In genomic region chr17:48954300-48954755, GRCh38 we compare ENCODE assay signal across 8 cellular contexts. TPM values are rescaled to one million over a fixed set of nuclear protein-coding genes. Genes with fewer than 3 reads are reported as not detected.
DNase-seq lines count a peak whose midpoint lies in the region; ATAC-seq and TF ChIP-seq lines count a peak whose summit lies in the region.

No MANE protein-coding gene starts in this region.

- H3K9ac ChIP-seq in OCI-LY3 (ENCODE audit: low read length): no peak overlapping the region

- H3K36me3 ChIP-seq in A673 (ENCODE audit: insufficient read depth, low read length, poor library complexity, severe bottlenecking): no peaks in the 10 kb centered on the region
- H3K36me3 ChIP-seq in OCI-LY3 (replicated peaks; ENCODE audit: low read depth, low read length): no peaks in the 10 kb centered on the region

- ATAC-seq in GM21825 (IDR thresholded peaks at IDR 0.05; ENCODE audit: unreplicated experiment): no peak

- intact Hi-C loops in A673 (cut with micrococcal nuclease; ENCODE audit: unreplicated experiment): no loop called here

- peak; percentile 77 for TF ChIP-seq CTCF in A673 (conservative IDR thresholded peaks at IDR 0.05; ENCODE audit: low read depth, low read length)
- peak; percentile 28 for TF ChIP-seq CTCF in GM12864 (IDR thresholded peaks at IDR 0.05; ENCODE audit: low read depth, low read length, missing control alignments)
- TF ChIP-seq CTCF in OCI-LY3 (IDR thresholded peaks at IDR 0.05; ENCODE audit: low read depth, low read length): peak; percentile 81

- POLR2A ChIA-PET in A673 (lab: Charles Lee; ENCODE audit: low non-redundant PET): interaction anchor here (0.6 kb wide), 1 partner anchor 15 kb away, joined by 7 read pairs; no protein-coding TSS in a partner anchor

- H3K4me3 ChIP-seq in A673 (ENCODE audit: low read depth, low read length, poor library complexity, severe bottlenecking) (no peak overlapping the region), GM12864 (ENCODE audit: low read depth, low read length) (no peak overlapping the region), OCI-LY3 (ENCODE audit: low read length) (no peak overlapping the region)

- BruUV-seq in A673 (replicated peaks; lab: Mats Ljungman, UMichigan): no TSS peak

- H3K4me1 ChIP-seq in A673 (ENCODE audit: insufficient read depth, low read length, poor library complexity, severe bottlenecking) (no peaks in the 10 kb centered on the region), OCI-LY3 (ENCODE audit: low read length) (peaks cover 14% of the 10 kb centered on the region)

- CTCF ChIA-PET in A673 (lab: Charles Lee): interaction anchor here (0.5 to 0.6 kb wide), 2 partner anchors 44 to 1198 kb away, joined by 3 read pairs; no protein-coding TSS in a partner anchor

- DNase-seq in A673 (ENCODE audit: low spot score): peak; percentile 66
- no peak for DNase-seq in GM12864 (ENCODE audit: low read depth)
- DNase-seq in fibroblast of peridontal ligament (ENCODE audit: extremely low read depth): peak; percentile 36
- DNase-seq in NK-92 treated with Interleukin-12 subunit alpha and Interleukin-12 subunit beta, amount 100 ng/mL, for 24 hours (lab: John Stamatoyannopoulos, UW): no peak
- no peak for DNase-seq in CD1c-positive myeloid dendritic cell (ENCODE audit: extremely low spot score)
- no peak for DNase-seq in NCI-H1417 treated with DMSO at 0.1 percent for 48 hours (lab: John Stamatoyannopoulos, UW)

- peak overlapping the region; percentile 32 for H3K4me2 ChIP-seq in OCI-LY3 (ENCODE audit: low read length)

- H3K79me2 ChIP-seq in OCI-LY3 (ENCODE audit: low read length): no peaks in the 10 kb centered on the region

- peak overlapping the region; percentile 92 for H2AFZ ChIP-seq in OCI-LY3 (ENCODE audit: low read depth, low read length)

- H3K27ac ChIP-seq in A673 (ENCODE audit: low read depth, low read length, poor library complexity, severe bottlenecking): peak overlapping the region; percentile 27
- H3K27ac ChIP-seq in OCI-LY3 (ENCODE audit: low read length): no peak overlapping the region

- no peaks in the 10 kb centered on the region for H4K20me1 ChIP-seq in OCI-LY3 (ENCODE audit: insufficient read depth, low read length)

- H3K27me3 ChIP-seq in A673 (replicated peaks; ENCODE audit: insufficient read depth, low read depth, low read length, poor library complexity) (no peaks in the 10 kb centered on the region), OCI-LY3 (ENCODE audit: low read depth, low read length) (peaks cover 3% of the 10 kb centered on the region)

- H3K9me3 ChIP-seq in A673 (ENCODE audit: low read depth, low read length, poor library complexity, severe bottlenecking) (no peaks in the 10 kb centered on the region), OCI-LY3 (ENCODE audit: insufficient read depth, low read length) (no peaks in the 10 kb centered on the region)

RNA-seq across cellular contexts. Expression of gene SNF8, which starts 9.7 kb away (rescaled TPM):
- 177 and 188 TPM in 2 replicates for total RNA-seq in A673 (2021)

RNA-seq across cellular contexts. Expression of gene GIP, which starts 14.1 kb away (rescaled TPM):
- 0.88 and 1.1 TPM in 2 replicates for total RNA-seq in A673 (2021)

RNA-seq across cellular contexts. Expression of gene IGF2BP1, which starts 42.9 kb away (rescaled TPM):
- 495 and 517 TPM in 2 replicates for total RNA-seq in A673 (2021)

RNA-seq across cellular contexts. Expression of gene UBE2Z, which starts 46.1 kb away (rescaled TPM):
- total RNA-seq in A673 (2021): 108 and 114 TPM in 2 replicates

Comparison
In these comparisons a context has a peak if more than half of its experiments do, and no peak if none do; other contexts are left out.
1. DNase-seq: peak in A673 (single experiment) and fibroblast of peridontal ligament (single experiment); none in GM12864 (single experiment), NK-92 treated with Interleukin-12 subunit alpha and Interleukin-12 subunit beta, amount 100 ng/mL, for 24 hours (single experiment), CD1c-positive myeloid dendritic cell (single experiment) and NCI-H1417 treated with DMSO at 0.1 percent for 48 hours (single experiment).
2. CTCF ChIP-seq: peak in every context shown above with its lines; median percentile 81 in OCI-LY3; 77 in A673; 28 in GM12864.